ENCODE assay signal across 20 cellular contexts in the genomic region with DNA sequence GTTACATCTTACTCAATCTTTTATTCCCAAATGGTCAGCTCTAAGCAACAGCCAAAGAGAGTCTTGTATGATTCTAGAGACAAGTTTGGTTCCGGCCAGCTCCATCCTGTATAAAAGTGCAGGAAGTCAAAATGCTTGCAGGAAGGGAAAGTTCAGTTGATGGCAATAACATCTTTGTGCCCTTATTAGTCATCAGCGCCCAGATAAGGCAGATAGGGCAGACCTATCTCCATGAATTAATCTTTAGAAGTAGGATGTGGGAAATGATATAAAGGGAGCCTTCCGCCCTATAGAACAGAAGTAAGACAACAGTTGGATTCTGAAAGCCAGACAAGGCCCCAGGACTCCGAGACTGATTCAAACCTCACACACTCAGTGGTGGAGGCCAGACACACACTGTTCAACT. TPM values are rescaled to one million over a fixed set of nuclear protein-coding genes. Genes with fewer than 3 reads are reported as not detected.
A peak's percentile ranks its signal among the peaks of the same experiment; 100 is the strongest.
DNase-seq lines count a peak whose midpoint lies in the region; ATAC-seq and TF ChIP-seq lines count a peak whose summit lies in the region.
"Had no signal": no experiment of that assay in that cellular context is flagged by ENCODE, and none has a peak within 500 bp of the region (broad histone marks: within the 10 kb centered on the region; RNA-seq: fewer than 3 reads in every experiment).

No MANE protein-coding gene starts in this region.

- intact Hi-C loops in posterior vena cava (cut with DNase I) = no loop called here

- no peak for TF ChIP-seq CTCF in fibroblast of mammary gland (conservative IDR thresholded peaks at IDR 0.05; ENCODE audit: control insufficient read depth, insufficient read depth, low read depth, low read length)

- no peak for ATAC-seq in GM21447 (IDR thresholded peaks at IDR 0.05; ENCODE audit: unreplicated experiment)

- DNase-seq in EH (ENCODE audit: low read depth) (peak; percentile 52), UCSD-AML1 (lab: John Stamatoyannopoulos, UW; ENCODE audit: unreplicated experiment) (peak; percentile 17), fibroblast of mammary gland (ENCODE audit: low read depth) (peak; percentile 21), pulmonary artery endothelial cell (ENCODE audit: low read depth, low spot score) (peak; percentile 72), cerebellum (ENCODE audit: low spot score) (no peak), posterior vena cava (ENCODE audit: low spot score) (no peak), putamen (ENCODE audit: low spot score) (no peak)
- DNase-seq: activated naive CD4-positive, alpha-beta T cell; effector CD4-positive, alpha-beta T cell; naive B cell; NCI-H1930; NCI-H524 treated with DMSO at 0.1 percent for 48 hours; OCI-M1; stimulated activated CD4-positive, alpha-beta T cell treated with anti-CD3 and anti-CD28 coated beads, Interleukin-1b, Interleukin-23, amount 100 ng/mL, for 48 hours; WERI-Rb-1 had no signal

- H3K4me3 ChIP-seq in fibroblast of mammary gland (ENCODE audit: control insufficient read depth, low read depth, low read length) = no peak overlapping the region
- H3K4me3 ChIP-seq: BLaER1 treated with 17β-estradiol and CSF1 and Interleukin-3, amounts not matched to agents 10 nM and 100 nM; prostate gland; SK-N-MC; thoracic aorta had no signal

RNA-seq across cellular contexts. Expression of gene GNS, which starts 6.4 kb away (rescaled TPM):
- 230 and 245 TPM in 2 replicates for total RNA-seq in pulmonary artery endothelial cell
- total RNA-seq in cerebellum = 49.3 TPM
- total RNA-seq in posterior vena cava = 100 to 1,000 TPM; 102 to 144 TPM

Comparison
In these comparisons a context has a peak if more than half of its experiments do, and no peak if none do; other contexts are left out.
1. DNase-seq: peak in EH (single experiment), UCSD-AML1 (single experiment), fibroblast of mammary gland (single experiment) and pulmonary artery endothelial cell (single experiment); none in cerebellum (single experiment), posterior vena cava (single experiment) and putamen (single experiment).